8 cellular contexts compared by ENCODE assay signal in the genomic region with DNA sequence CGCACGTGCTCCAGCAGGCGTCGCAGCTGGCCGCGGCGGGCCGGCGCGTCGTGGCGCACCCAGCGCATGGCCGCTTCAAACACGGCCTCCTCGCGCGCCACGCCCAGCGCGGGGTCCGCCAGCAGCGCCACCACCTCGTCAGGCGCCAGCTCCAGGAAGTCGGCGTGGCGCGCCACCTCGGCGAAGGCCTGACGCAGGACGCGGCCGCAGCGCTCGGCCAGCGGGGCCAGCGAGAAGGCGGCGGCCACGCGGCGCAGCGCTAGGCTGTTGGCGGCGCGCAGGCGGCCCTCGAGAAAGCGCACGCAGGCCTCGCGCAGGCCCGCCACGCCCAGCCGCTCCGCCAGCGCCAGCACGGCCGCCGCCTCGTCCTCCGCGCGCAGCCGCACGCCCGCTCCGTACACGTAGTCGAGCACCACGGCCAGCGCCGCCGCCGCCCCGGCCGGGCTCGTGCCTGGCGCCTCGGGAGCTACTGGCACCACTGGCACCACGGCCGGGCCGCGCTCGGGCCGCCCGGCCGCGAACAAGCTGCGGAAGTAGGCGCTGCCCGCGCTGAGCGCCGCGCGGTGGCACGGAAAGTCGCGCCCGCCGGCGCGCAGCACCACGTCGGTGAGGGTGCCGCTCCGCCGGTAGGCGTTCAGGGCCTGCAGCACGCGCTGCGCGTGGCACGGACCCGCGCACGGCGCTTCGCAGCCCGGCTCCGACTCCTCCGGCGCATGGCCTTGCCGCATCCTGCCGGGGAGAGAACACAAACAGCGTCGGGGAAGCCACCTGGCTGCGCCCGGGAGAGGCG. TPM values are rescaled to one million over a fixed set of nuclear protein-coding genes. Genes with fewer than 3 reads are reported as not detected.
DNase-seq lines count a peak whose midpoint lies in the region; ATAC-seq, FAIRE-seq and TF ChIP-seq lines count a peak whose summit lies in the region.

No MANE protein-coding gene starts in this region.

- H3K27ac ChIP-seq in liver (ENCODE audit: low read depth in 1 of 2, low read length in 2 of 2) = no peak overlapping the region

- 5% methylated on average over 133 of the region's 133 CpGs for WGBS in liver

- peaks cover 0 to 5% (median 1%) of the 10 kb centered on the region in 4 donors for H3K9me3 ChIP-seq in liver (ENCODE audit: control insufficient read depth in 4 of 4, low read length in 3 of 4)

- ATAC-seq in GM18520 (IDR thresholded peaks at IDR 0.05; ENCODE audit: unreplicated experiment) = peak; percentile 31

- no peak overlapping the region for H3K9ac ChIP-seq in liver (ENCODE audit: low read depth in 1 of 2, low read length in 2 of 2)

- no peak for FAIRE-seq in H54 (lab: Jason Lieb, UNC)

- H3K4me3 ChIP-seq in liver (ENCODE audit: low read depth in 1 of 3, low read length in 3 of 3) = peak overlapping the region in 2 of 3 donors; percentile 36 to 40

- TF ChIP-seq RAD21 in liver (IDR thresholded peaks at IDR 0.05) = no peak

- peaks cover 0 to 11% (median 5%) of the 10 kb centered on the region in 4 donors for H3K27me3 ChIP-seq in liver (ENCODE audit: control insufficient read depth in 4 of 4, insufficient read depth in 4 of 4, low read length in 3 of 4)

- DNase-seq in NCI-H1105 (lab: John Stamatoyannopoulos, UW) (peak; percentile 42), dedifferentiated amniotic fluid mesenchymal stem cell (ENCODE audit: extremely low spot score) (peak; percentile 47), KG1 (lab: John Stamatoyannopoulos, UW) (no peak), H54 (ENCODE audit: insufficient read length, low spot score) (no peak)
- DNase-seq in activated CD4-positive, alpha-beta T cell treated with anti-CD3 and anti-CD28 coated beads for 24 hours (ENCODE audit: low read depth in 2 of 2) = peak; percentile 42 to 47
- peak in 2 of 3 experiments; percentile 14 to 59 for DNase-seq in stimulated activated CD4-positive, alpha-beta T cell treated with anti-CD3 and anti-CD28 coated beads, TNF-alpha, amount 100 ng/mL, for 24 hours (ENCODE audit: low read depth in 3 of 3)

- H3K36me3 ChIP-seq in liver (ENCODE audit: control insufficient read depth in 4 of 4, insufficient read depth in 3 of 4, low read depth in 1 of 4, low read length in 3 of 4) = no peaks in the 10 kb centered on the region

- TF ChIP-seq CTCF in liver (IDR thresholded peaks at IDR 0.05; ENCODE audit: low read depth, low read length, missing input control) = no peak

- TF ChIP-seq POLR2A in H54 (IDR thresholded peaks at IDR 0.05; ENCODE audit: low read depth, low read length) = no peak

- peaks cover 4 to 18% (median 6%) of the 10 kb centered on the region in 4 donors for H3K4me1 ChIP-seq in liver (ENCODE audit: control insufficient read depth in 4 of 4, insufficient read depth in 4 of 4, low read length in 3 of 4)

TF ChIP-seq in liver, 16 proteins besides CTCF, POLR2A, EP300 and RAD21:
- TF ChIP-seq RXRA (IDR thresholded peaks at IDR 0.05) = no peak
- TF ChIP-seq YY1 (IDR thresholded peaks at IDR 0.05) = no peak
- TF ChIP-seq GABPA (IDR thresholded peaks at IDR 0.05 in 1 of 2, conservative IDR thresholded peaks at IDR 0.05 in 1 of 2) = no peak
- TF ChIP-seq, protein P1, sequence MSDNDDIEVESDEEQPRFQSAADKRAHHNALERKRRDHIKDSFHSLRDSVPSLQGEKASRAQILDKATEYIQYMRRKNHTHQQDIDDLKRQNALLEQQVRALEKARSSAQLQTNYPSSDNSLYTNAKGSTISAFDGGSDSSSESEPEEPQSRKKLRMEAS (IDR thresholded peaks at IDR 0.05) = no peak
- TF ChIP-seq ATF3 (IDR thresholded peaks at IDR 0.05) = no peak
- TF ChIP-seq FOXA2 (IDR thresholded peaks at IDR 0.05) = no peak
- no peak for TF ChIP-seq JUND (IDR thresholded peaks at IDR 0.05)
- TF ChIP-seq, protein P2, sequence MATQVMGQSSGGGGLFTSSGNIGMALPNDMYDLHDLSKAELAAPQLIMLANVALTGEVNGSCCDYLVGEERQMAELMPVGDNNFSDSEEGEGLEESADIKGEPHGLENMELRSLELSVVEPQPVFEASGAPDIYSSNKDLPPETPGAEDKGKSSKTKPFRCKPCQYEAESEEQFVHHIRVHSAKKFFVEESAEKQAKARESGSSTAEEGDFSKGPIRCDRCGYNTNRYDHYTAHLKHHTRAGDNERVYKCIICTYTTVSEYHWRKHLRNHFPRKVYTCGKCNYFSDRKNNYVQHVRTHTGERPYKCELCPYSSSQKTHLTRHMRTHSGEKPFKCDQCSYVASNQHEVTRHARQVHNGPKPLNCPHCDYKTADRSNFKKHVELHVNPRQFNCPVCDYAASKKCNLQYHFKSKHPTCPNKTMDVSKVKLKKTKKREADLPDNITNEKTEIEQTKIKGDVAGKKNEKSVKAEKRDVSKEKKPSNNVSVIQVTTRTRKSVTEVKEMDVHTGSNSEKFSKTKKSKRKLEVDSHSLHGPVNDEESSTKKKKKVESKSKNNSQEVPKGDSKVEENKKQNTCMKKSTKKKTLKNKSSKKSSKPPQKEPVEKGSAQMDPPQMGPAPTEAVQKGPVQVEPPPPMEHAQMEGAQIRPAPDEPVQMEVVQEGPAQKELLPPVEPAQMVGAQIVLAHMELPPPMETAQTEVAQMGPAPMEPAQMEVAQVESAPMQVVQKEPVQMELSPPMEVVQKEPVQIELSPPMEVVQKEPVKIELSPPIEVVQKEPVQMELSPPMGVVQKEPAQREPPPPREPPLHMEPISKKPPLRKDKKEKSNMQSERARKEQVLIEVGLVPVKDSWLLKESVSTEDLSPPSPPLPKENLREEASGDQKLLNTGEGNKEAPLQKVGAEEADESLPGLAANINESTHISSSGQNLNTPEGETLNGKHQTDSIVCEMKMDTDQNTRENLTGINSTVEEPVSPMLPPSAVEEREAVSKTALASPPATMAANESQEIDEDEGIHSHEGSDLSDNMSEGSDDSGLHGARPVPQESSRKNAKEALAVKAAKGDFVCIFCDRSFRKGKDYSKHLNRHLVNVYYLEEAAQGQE (IDR thresholded peaks at IDR 0.05) = no peak
- TF ChIP-seq TAF1 (conservative IDR thresholded peaks at IDR 0.05) = no peak
- TF ChIP-seq HNF4G (IDR thresholded peaks at IDR 0.05) = no peak
- no peak for TF ChIP-seq EGR1 (IDR thresholded peaks at IDR 0.05; ENCODE audit: low read depth in 2 of 2)

RNA-seq across cellular contexts. Expression of gene KLHL35, which starts 2.9 kb away (rescaled TPM):
- total RNA-seq in liver = under 1 TPM in 1 of 2 donors, not detected in 1; 0.42 TPM
- under 1 TPM; 0.07 to 0.15 TPM for polyA plus RNA-seq in liver

RNA-seq across cellular contexts. Expression of gene RPS3, which starts 30.8 kb away (rescaled TPM):
- total RNA-seq in liver = 1,000 to 10,000 TPM in 1 of 2 donors, 100 to 1,000 TPM in 1; 289 to 1,115 TPM
- 100 to 1,000 TPM; 365 to 620 TPM for polyA plus RNA-seq in liver

Comparison
In these comparisons a context has a peak if more than half of its experiments do, and no peak if none do; other contexts are left out.
1. DNase-seq: peak in NCI-H1105 (single experiment), activated CD4-positive, alpha-beta T cell treated with anti-CD3 and anti-CD28 coated beads for 24 hours (2 of 2), dedifferentiated amniotic fluid mesenchymal stem cell (single experiment) and stimulated activated CD4-positive, alpha-beta T cell treated with anti-CD3 and anti-CD28 coated beads, TNF-alpha, amount 100 ng/mL, for 24 hours (2 of 3); none in KG1 (single experiment) and H54 (single experiment).